In the genomic region with DNA sequence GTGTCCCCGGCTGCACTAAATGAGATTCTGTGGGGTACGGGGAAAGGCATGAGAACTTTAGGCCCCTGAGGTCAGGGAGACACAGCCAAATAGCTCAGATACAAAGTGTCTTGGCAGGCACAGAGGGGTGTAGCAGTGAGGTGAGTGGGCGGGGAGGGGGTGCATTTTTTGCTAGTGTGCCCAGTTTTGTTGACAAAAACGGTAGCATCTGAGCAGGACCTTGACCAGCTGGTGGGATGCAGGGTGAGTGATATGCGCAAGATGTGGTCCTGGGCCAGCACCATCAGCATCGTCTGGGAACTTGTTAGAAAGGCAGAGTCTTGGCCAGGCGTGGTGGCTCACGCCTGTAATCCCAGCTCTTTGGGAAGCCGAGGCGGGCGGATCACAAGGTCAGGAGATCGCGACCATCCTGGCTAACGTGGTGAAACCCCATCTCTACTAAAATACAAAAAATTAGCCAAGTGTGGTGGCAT, we compare ENCODE assay signal across 13 cellular contexts.
DNase-seq lines count a peak whose midpoint lies in the region; ATAC-seq and TF ChIP-seq lines count a peak whose summit lies in the region.
"Had no signal": no experiment of that assay in that cellular context is flagged by ENCODE, and none has a peak within 500 bp of the region (broad histone marks: within the 10 kb centered on the region; RNA-seq: fewer than 3 reads in every experiment).

No MANE protein-coding gene starts in this region.

- H3K4me3 ChIP-seq in CD8-positive, alpha-beta T cell (ENCODE audit: low read depth, low read length), result no peak overlapping the region

- H3K9me3 Mint-ChIP-seq in CD8-positive, alpha-beta T cell, result no peaks in the 10 kb centered on the region
- no peaks in the 10 kb centered on the region for H3K9me3 Mint-ChIP-seq in activated T-helper 17 cell treated with anti-CD3 and anti-CD28 coated beads, Interleukin-2, amount 50 U/mL, for 72 hours
- no peaks in the 10 kb centered on the region for H3K9me3 Mint-ChIP-seq in naive thymus-derived CD8-positive, alpha-beta T cell

- peak overlapping the region; percentile 68 for H3K4me3 Mint-ChIP-seq in CD8-positive, alpha-beta T cell
- peak overlapping the region; percentile 78 for H3K4me3 Mint-ChIP-seq in activated T-helper 17 cell treated with anti-CD3 and anti-CD28 coated beads, Interleukin-2, amount 50 U/mL, for 72 hours
- H3K4me3 Mint-ChIP-seq in naive thymus-derived CD8-positive, alpha-beta T cell, result peak overlapping the region; percentile 74 to 87 (median 85)

- H3K27ac Mint-ChIP-seq in CD8-positive, alpha-beta T cell, result peak overlapping the region; percentile 97
- H3K27ac Mint-ChIP-seq in activated T-helper 17 cell treated with anti-CD3 and anti-CD28 coated beads, Interleukin-2, amount 50 U/mL, for 72 hours, result peak overlapping the region; percentile 99
- H3K27ac Mint-ChIP-seq in naive thymus-derived CD8-positive, alpha-beta T cell, result peak overlapping the region; percentile 93 to 98 (median 96)

- TF ChIP-seq CTCF in CD8-positive, alpha-beta T cell (IDR thresholded peaks at IDR 0.05), result no peak

- no peaks in the 10 kb centered on the region for H3K36me3 ChIP-seq in CD8-positive, alpha-beta T cell (ENCODE audit: insufficient read depth, low read length)
- H3K36me3 ChIP-seq: BE2C, thoracic aorta had no signal

- no peak for DNase-seq in CD8-positive, alpha-beta T cell
- DNase-seq in naive thymus-derived CD8-positive, alpha-beta T cell, result no peak
- no peak for DNase-seq in NCI-H146 treated with DMSO at 0.1 percent for 48 hours (lab: John Stamatoyannopoulos, UW; ENCODE audit: unreplicated experiment)
- DNase-seq: aorta, BE2C, NCI-H2081 treated with DMSO at 0.1 percent for 48 hours had no signal

- intact Hi-C loops in CD8-positive, alpha-beta T cell (cut with DNase I, micrococcal nuclease), result loop anchor here (1.0 to 10.0 kb wide), 7 partner anchors 99 to 728 kb away; a partner anchor contains a TSS

- ATAC-seq in CD8-positive, alpha-beta T cell, result no peak
- peak; percentile 33 for ATAC-seq in GM18511 (IDR thresholded peaks at IDR 0.05; ENCODE audit: unreplicated experiment)
- no peak for ATAC-seq in activated T-helper 17 cell treated with anti-CD3 and anti-CD28 coated beads, Interleukin-2, amount 50 U/mL, for 72 hours (replicated peaks)
- ATAC-seq in naive thymus-derived CD8-positive, alpha-beta T cell, result peak in 1 of 2 donors; percentile 3
- no peak for ATAC-seq in HG03039 (IDR thresholded peaks at IDR 0.05; ENCODE audit: unreplicated experiment)
- ATAC-seq in GM19328 (IDR thresholded peaks at IDR 0.05; ENCODE audit: unreplicated experiment), result no peak
- ATAC-seq: Panc1, SK-N-SH treated with all-trans-retinoic acid at 6 μM for 48 hours had no signal

- no peaks in the 10 kb centered on the region for H3K9me3 ChIP-seq in CD8-positive, alpha-beta T cell (ENCODE audit: low read length)
- H3K9me3 ChIP-seq: BE2C, thoracic aorta had no signal

- no peaks in the 10 kb centered on the region for H3K27me3 Mint-ChIP-seq in CD8-positive, alpha-beta T cell (ENCODE audit: low read depth)
- H3K27me3 Mint-ChIP-seq in activated T-helper 17 cell treated with anti-CD3 and anti-CD28 coated beads, Interleukin-2, amount 50 U/mL, for 72 hours, result no peaks in the 10 kb centered on the region
- H3K27me3 Mint-ChIP-seq in naive thymus-derived CD8-positive, alpha-beta T cell, result no peaks in the 10 kb centered on the region

- POLR2A ChIA-PET in CD8-positive, alpha-beta T cell (lab: Charles Lee), result interaction anchor here (0.7 to 5.3 kb wide), 8 partner anchors 9 to 424 kb away, joined by 3 to 45 read pairs (median 6); a partner anchor contains a TSS
- POLR2A ChIA-PET in naive thymus-derived CD8-positive, alpha-beta T cell (lab: Charles Lee), result interaction anchor here (0.6 to 5.7 kb wide), 10 partner anchors 99 to 328 kb away, joined by 3 to 69 read pairs (median 4); a partner anchor contains a TSS

- H3K27ac ChIP-seq in CD8-positive, alpha-beta T cell (ENCODE audit: low read depth, low read length), result no peak overlapping the region
- H3K27ac ChIP-seq: thoracic aorta had no signal

- no peaks in the 10 kb centered on the region for H3K36me3 Mint-ChIP-seq in CD8-positive, alpha-beta T cell
- peaks cover 6% of the 10 kb centered on the region for H3K36me3 Mint-ChIP-seq in activated T-helper 17 cell treated with anti-CD3 and anti-CD28 coated beads, Interleukin-2, amount 50 U/mL, for 72 hours (ENCODE audit: low read depth)
- no peaks in the 10 kb centered on the region for H3K36me3 Mint-ChIP-seq in naive thymus-derived CD8-positive, alpha-beta T cell

- peaks cover 60% of the 10 kb centered on the region for H3K4me1 Mint-ChIP-seq in CD8-positive, alpha-beta T cell (ENCODE audit: low read depth)
- peaks cover 24% of the 10 kb centered on the region for H3K4me1 Mint-ChIP-seq in activated T-helper 17 cell treated with anti-CD3 and anti-CD28 coated beads, Interleukin-2, amount 50 U/mL, for 72 hours
- peaks cover 19 to 64% (median 54%) of the 10 kb centered on the region in 4 donors for H3K4me1 Mint-ChIP-seq in naive thymus-derived CD8-positive, alpha-beta T cell

- CTCF ChIA-PET in CD8-positive, alpha-beta T cell (lab: Charles Lee), result interaction anchor here (0.6 to 9.0 kb wide), 17 partner anchors 15 to 465 kb away, joined by 3 to 345 read pairs (median 5); a partner anchor contains a TSS

- peaks cover 35% of the 10 kb centered on the region for H3K4me1 ChIP-seq in CD8-positive, alpha-beta T cell (ENCODE audit: insufficient read depth, low read length)

- H3K27me3 ChIP-seq in CD8-positive, alpha-beta T cell (ENCODE audit: insufficient read depth, low read length), result no peaks in the 10 kb centered on the region
- H3K27me3 ChIP-seq: BE2C had no signal
